ENCODE assay signal across 13 cellular contexts in the genomic region with DNA sequence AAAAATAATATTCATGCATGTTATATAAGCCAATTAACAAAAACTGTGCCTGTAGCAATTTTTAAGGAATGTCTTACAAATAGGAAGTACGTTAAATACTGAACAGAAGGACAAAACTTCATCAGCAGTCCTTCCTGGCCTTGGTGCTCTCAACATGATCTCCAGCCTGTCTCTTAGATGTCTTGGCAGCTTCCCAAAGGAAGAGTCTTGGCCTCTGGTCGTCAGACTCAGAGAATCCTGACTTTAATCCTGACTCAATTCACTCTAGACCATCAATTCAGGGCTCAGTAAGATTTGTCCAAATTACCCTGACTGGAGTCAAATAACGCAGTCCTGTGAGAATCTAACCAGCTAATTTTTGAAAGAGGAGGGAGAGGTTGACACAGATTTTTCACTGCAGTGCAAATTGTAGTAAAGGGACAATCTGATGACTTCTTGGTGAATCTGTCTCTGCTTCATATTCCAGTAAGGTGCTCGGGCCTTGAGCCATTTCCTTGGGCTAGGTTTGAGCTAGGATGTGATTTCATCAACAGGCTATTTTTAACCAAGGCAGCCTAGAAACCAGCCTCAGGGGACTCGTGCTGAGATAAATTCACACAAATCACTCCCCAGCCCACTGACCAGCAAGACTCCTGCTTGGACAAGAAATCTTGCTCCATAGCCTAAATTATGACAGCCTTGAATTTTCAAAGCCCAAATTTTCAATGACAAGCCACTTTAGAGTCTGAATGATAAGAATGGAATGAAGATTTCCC.
A peak's percentile ranks its signal among the peaks of the same experiment; 100 is the strongest.
DNase-seq lines count a peak whose midpoint lies in the region; ATAC-seq and TF ChIP-seq lines count a peak whose summit lies in the region.
"Had no signal": no experiment of that assay in that cellular context is flagged by ENCODE, and none has a peak within 500 bp of the region (broad histone marks: within the 10 kb centered on the region; RNA-seq: fewer than 3 reads in every experiment).

No MANE protein-coding gene starts in this region.

- H3K4me3 Mint-ChIP-seq in nephron = peak overlapping the region in 1 of 3 experiments; percentile 17
- H3K4me3 Mint-ChIP-seq: CD8-positive, alpha-beta memory T cell; naive B cell had no signal

- peaks cover 26 to 34% (median 29%) of the 10 kb centered on the region in 4 donors for H3K4me1 ChIP-seq in esophagus muscularis mucosa

- H3K27ac ChIP-seq in esophagus muscularis mucosa (replicated peaks in 1 of 4) = peak overlapping the region; percentile 9 to 56 (median 26)

- H3K9me3 Mint-ChIP-seq in nephron = no peaks in the 10 kb centered on the region
- H3K9me3 Mint-ChIP-seq: CD8-positive, alpha-beta memory T cell had no signal

- intact Hi-C loops in esophagus muscularis mucosa (cut with DNase I) = no loop called here

- H3K4me1 Mint-ChIP-seq in nephron = peaks cover 63% of the 10 kb centered on the region
- H3K4me1 Mint-ChIP-seq: CD8-positive, alpha-beta memory T cell; naive B cell had no signal

- H3K27ac Mint-ChIP-seq in nephron = peak overlapping the region; percentile 76 to 93 (median 87)
- H3K27ac Mint-ChIP-seq: CD8-positive, alpha-beta memory T cell; naive B cell had no signal

- peak; percentile 35 for DNase-seq in AG09319 (ENCODE audit: extremely low read depth, low read depth)
- peak; percentile 77 for DNase-seq in NCI-H82 (lab: John Stamatoyannopoulos, UW)
- no peak for DNase-seq in esophagus muscularis mucosa (ENCODE audit: extremely low spot score)
- DNase-seq in activated CD4-positive, CD25-positive, alpha-beta regulatory T cell (lab: John Stamatoyannopoulos, UW) = no peak
- DNase-seq in DMS53 treated with DMSO at 0.1 percent for 48 hours (lab: John Stamatoyannopoulos, UW; ENCODE audit: unreplicated experiment) = no peak
- no peak for DNase-seq in NCI-H187 treated with DMSO at 0.1 percent for 48 hours (lab: John Stamatoyannopoulos, UW)
- DNase-seq: activated CD8-positive, alpha-beta memory T cell treated with anti-CD3 and anti-CD28 coated beads, Interleukin-2, amount 50 U/mL, for 48 hours; CD8-positive, alpha-beta memory T cell; erythroblast; naive B cell; SHP77 had no signal

- H3K4me3 ChIP-seq in esophagus muscularis mucosa = no peak overlapping the region

- TF ChIP-seq CTCF in AG09319 (IDR thresholded peaks at IDR 0.05; ENCODE audit: low read depth, low read length) = no peak
- TF ChIP-seq CTCF in esophagus muscularis mucosa (IDR thresholded peaks at IDR 0.05) = no peak
- no peak for TF ChIP-seq CTCF in nephron (IDR thresholded peaks at IDR 0.05; ENCODE audit: unreplicated experiment in 3 of 3)

- no peak for ATAC-seq in HG03025 (IDR thresholded peaks at IDR 0.05; ENCODE audit: low FRiP score, unreplicated experiment)

- no peaks in the 10 kb centered on the region for H3K27me3 Mint-ChIP-seq in nephron (ENCODE audit: low read depth)

- no peaks in the 10 kb centered on the region for H3K36me3 Mint-ChIP-seq in nephron (ENCODE audit: low read depth)
- H3K36me3 Mint-ChIP-seq: CD8-positive, alpha-beta memory T cell; naive B cell had no signal

- H3K9me3 ChIP-seq in esophagus muscularis mucosa = no peaks in the 10 kb centered on the region

- 52% methylated on average over 5 of the region's 5 CpGs for WGBS in esophagus muscularis mucosa

- no peak for TF ChIP-seq POLR2A in esophagus muscularis mucosa (IDR thresholded peaks at IDR 0.05; ENCODE audit: low read depth)

- no peaks in the 10 kb centered on the region for H3K27me3 ChIP-seq in esophagus muscularis mucosa

- H3K36me3 ChIP-seq in esophagus muscularis mucosa = no peaks in the 10 kb centered on the region

- TF ChIP-seq EP300 in esophagus muscularis mucosa (IDR thresholded peaks at IDR 0.05) = no peak

Comparison
In these comparisons a context has a peak if more than half of its experiments do, and no peak if none do; other contexts are left out.
1. DNase-seq: peak in AG09319 (single experiment) and NCI-H82 (single experiment); none in esophagus muscularis mucosa (single experiment), activated CD4-positive, CD25-positive, alpha-beta regulatory T cell (0 of 4), DMS53 treated with DMSO at 0.1 percent for 48 hours (single experiment) and NCI-H187 treated with DMSO at 0.1 percent for 48 hours (single experiment).